Comparison of ENCODE assay signal across 22 cellular contexts in the genomic region with DNA sequence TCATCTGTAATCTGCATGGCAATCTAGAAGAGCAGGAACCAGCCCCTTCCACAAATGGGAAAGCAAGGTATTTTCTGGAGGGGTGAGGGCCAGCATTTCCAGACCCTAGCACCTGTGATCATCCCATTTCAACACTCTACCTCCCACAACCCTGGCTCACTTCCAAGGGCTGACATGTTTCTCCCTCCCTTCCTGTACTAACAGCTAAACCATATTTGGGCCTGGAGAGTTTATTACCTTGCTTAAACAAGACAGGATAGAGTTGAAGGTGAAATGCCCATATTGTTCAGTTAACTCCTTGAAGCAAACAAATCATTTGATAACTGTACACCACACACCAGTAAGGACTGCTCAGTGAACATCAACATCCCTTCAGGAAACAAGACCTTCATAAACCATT.
"Had no signal": no experiment of that assay in that cellular context is flagged by ENCODE, and none has a peak within 500 bp of the region (broad histone marks: within the 10 kb centered on the region; RNA-seq: fewer than 3 reads in every experiment).

No MANE protein-coding gene starts in this region.

- FAIRE-seq: frontal cortex, islet of Langerhans had no signal

- H3K4me3 ChIP-seq: breast epithelium, ovary, skin epidermis, upper lobe of right lung had no signal

- H3K4me1 ChIP-seq: breast epithelium, upper lobe of right lung had no signal

- DNase-seq: activated CD4-positive, alpha-beta T cell treated with anti-CD3 and anti-CD28 coated beads for 36 hours; activated CD4-positive, CD25-positive, alpha-beta regulatory T cell; activated CD8-positive, alpha-beta memory T cell treated with anti-CD3 and anti-CD28 coated beads, Interleukin-2, amount 10 ng/mL, durations not matched to agents 7 days and 5 days; activated CD8-positive, alpha-beta T cell treated with anti-CD3 and anti-CD28 coated beads, Interleukin-2, amount 10 ng/mL, durations not matched to agents 7 days and 5 days; activated naive CD8-positive, alpha-beta T cell treated with anti-CD3 and anti-CD28 coated beads, Interleukin-2, amount 50 U/mL, for 24 hours; activated T-cell treated with anti-CD3 and anti-CD28 coated beads, Interleukin-2, amount 50 U/mL, for 48 hours; dermis blood vessel endothelial cell; effector CD4-positive, alpha-beta T cell; left ventricle myocardium superior; naive thymus-derived CD4-positive, alpha-beta T cell; ovary; stimulated activated CD4-positive, alpha-beta T cell treated with anti-CD3 and anti-CD28 coated beads, Interleukin-12 subunit alpha, Interleukin-12 subunit beta, amount 100 ng/mL, for 4 hours; stimulated activated CD4-positive, alpha-beta T cell treated with anti-CD3 and anti-CD28 coated beads, Interleukin-4, amount 100 ng/mL, for 24 hours; stimulated activated CD8-positive, alpha-beta memory T cell treated with anti-CD3 and anti-CD28 coated beads, Interleukin-4, amount 100 ng/mL, for 48 hours; stimulated activated naive CD8-positive, alpha-beta T cell treated with anti-CD3 and anti-CD28 coated beads, Interleukin-15, amount 100 ng/mL, for 72 hours; upper lobe of right lung had no signal

- H3K36me3 ChIP-seq: breast epithelium, ovary, upper lobe of right lung had no signal

- ATAC-seq: activated CD4-positive, alpha-beta T cell treated with anti-CD3 and anti-CD28 coated beads for 36 hours; activated CD8-positive, alpha-beta memory T cell treated with anti-CD3 and anti-CD28 coated beads, Interleukin-2, amount 10 ng/mL, durations not matched to agents 7 days and 5 days; activated CD8-positive, alpha-beta T cell treated with anti-CD3 and anti-CD28 coated beads, Interleukin-2, amount 10 ng/mL, durations not matched to agents 7 days and 5 days; activated naive CD8-positive, alpha-beta T cell treated with anti-CD3 and anti-CD28 coated beads, Interleukin-2, amount 50 U/mL, for 24 hours; left ventricle myocardium superior; naive thymus-derived CD4-positive, alpha-beta T cell; sciatic nerve; stimulated activated memory B cell treated with anti-CD40 and anti-IgM and Interleukin-4, amounts not matched to agents 10 μg/mL and 1 μg/mL and 100 μg/mL, for 72 hours; stimulated activated naive CD8-positive, alpha-beta T cell treated with anti-CD3 and anti-CD28 coated beads, Interleukin-15, amount 100 ng/mL, for 72 hours; upper lobe of right lung had no signal

- H3K9me3 ChIP-seq: breast epithelium, ovary, upper lobe of right lung had no signal

- H3K27me3 ChIP-seq: breast epithelium, ovary, upper lobe of right lung had no signal
